Comparison of ENCODE assay signal across 8 cellular contexts in genomic region chr1:220680085-220680687, GRCh38. TPM values are rescaled to one million over a fixed set of nuclear protein-coding genes. Genes with fewer than 3 reads are reported as not detected.
A peak's percentile ranks its signal among the peaks of the same experiment; 100 is the strongest.
DNase-seq lines count a peak whose midpoint lies in the region; ATAC-seq and TF ChIP-seq lines count a peak whose summit lies in the region.

No MANE protein-coding gene starts in this region.

- CTCF ChIA-PET in activated naive CD4-positive, alpha-beta T cell treated with anti-CD3 and anti-CD28 coated beads for 36 hours (lab: Charles Lee) = interaction anchor here (1.1 to 1.5 kb wide), 2 partner anchors 16 to 53 kb away, joined by 3 to 4 read pairs; no protein-coding TSS in a partner anchor

- H3K36me3 ChIP-seq in mucosa of descending colon (ENCODE audit: low read depth) = no peaks in the 10 kb centered on the region

- no peaks in the 10 kb centered on the region for H3K9me3 ChIP-seq in mucosa of descending colon

- ATAC-seq in GM21619 (IDR thresholded peaks at IDR 0.05; ENCODE audit: unreplicated experiment) = peak; percentile 97
- peak; percentile 41 for ATAC-seq in effector memory CD8-positive, alpha-beta T cell (replicated peaks)
- ATAC-seq in mucosa of descending colon = peak; percentile 77

- no peak overlapping the region for H3K4me3 Mint-ChIP-seq in activated naive CD4-positive, alpha-beta T cell treated with anti-CD3 and anti-CD28 coated beads for 36 hours
- no peak overlapping the region for H3K4me3 Mint-ChIP-seq in effector memory CD8-positive, alpha-beta T cell

- H3K27ac Mint-ChIP-seq in activated naive CD4-positive, alpha-beta T cell treated with anti-CD3 and anti-CD28 coated beads for 36 hours = no peak overlapping the region
- no peak overlapping the region for H3K27ac Mint-ChIP-seq in effector memory CD8-positive, alpha-beta T cell

- intact Hi-C loops in activated naive CD4-positive, alpha-beta T cell treated with anti-CD3 and anti-CD28 coated beads for 36 hours (cut with micrococcal nuclease) = loop anchor here (1.0 kb wide), 2 partner anchors 53 to 96 kb away; no protein-coding TSS in a partner anchor
- intact Hi-C loops in mucosa of descending colon (cut with DNase I, micrococcal nuclease) = no loop called here

- H3K4me1 ChIP-seq in mucosa of descending colon (ENCODE audit: low read depth) = no peaks in the 10 kb centered on the region

- H3K9me3 Mint-ChIP-seq in activated naive CD4-positive, alpha-beta T cell treated with anti-CD3 and anti-CD28 coated beads for 36 hours = no peaks in the 10 kb centered on the region
- H3K9me3 Mint-ChIP-seq in effector memory CD8-positive, alpha-beta T cell = no peaks in the 10 kb centered on the region

- no peaks in the 10 kb centered on the region for H3K4me1 Mint-ChIP-seq in activated naive CD4-positive, alpha-beta T cell treated with anti-CD3 and anti-CD28 coated beads for 36 hours (ENCODE audit: low read depth)
- H3K4me1 Mint-ChIP-seq in effector memory CD8-positive, alpha-beta T cell (ENCODE audit: low read depth in 2 of 2) = no peaks in the 10 kb centered on the region

- peak; percentile 9 for DNase-seq in activated naive CD4-positive, alpha-beta T cell treated with anti-CD3 and anti-CD28 coated beads for 36 hours
- no peak for DNase-seq in activated naive CD4-positive, alpha-beta T cell treated with anti-CD3 and anti-CD28 coated beads, Interleukin-2, amount 50 U/mL, for 16 hours
- DNase-seq in HPDE6-E6E7 (ENCODE audit: extremely low spot score) = peak; percentile 50
- DNase-seq in RKO (ENCODE audit: low spot score) = peak; percentile 61
- DNase-seq in effector memory CD8-positive, alpha-beta T cell = no peak
- peak in 1 of 3 donors; percentile 30 for DNase-seq in mucosa of descending colon
- DNase-seq in NCI-H524 treated with DMSO at 0.1 percent for 48 hours (lab: John Stamatoyannopoulos, UW) = no peak

- TF ChIP-seq CTCF in mucosa of descending colon (IDR thresholded peaks at IDR 0.05) = peak; percentile 59

- no peak overlapping the region for H3K4me3 ChIP-seq in mucosa of descending colon

- no peaks in the 10 kb centered on the region for H3K27me3 Mint-ChIP-seq in activated naive CD4-positive, alpha-beta T cell treated with anti-CD3 and anti-CD28 coated beads for 36 hours (ENCODE audit: low read depth)
- peaks cover 0 to 7% of the 10 kb centered on the region in 2 donors for H3K27me3 Mint-ChIP-seq in effector memory CD8-positive, alpha-beta T cell

- no peaks in the 10 kb centered on the region for H3K36me3 Mint-ChIP-seq in activated naive CD4-positive, alpha-beta T cell treated with anti-CD3 and anti-CD28 coated beads for 36 hours (ENCODE audit: low read depth)
- no peaks in the 10 kb centered on the region for H3K36me3 Mint-ChIP-seq in effector memory CD8-positive, alpha-beta T cell (ENCODE audit: insufficient read depth)

RNA-seq across cellular contexts. Expression of gene C1orf115, which starts 10.0 kb away (rescaled TPM):
- total RNA-seq in activated naive CD4-positive, alpha-beta T cell treated with anti-CD3 and anti-CD28 coated beads for 36 hours = 1 to 10 TPM; 1.1 to 1.3 TPM
- 100 to 1,000 TPM in 1 of 3 donors, 10 to 100 TPM in 2; 53.2 to 108 (median 85.2) TPM for total RNA-seq in mucosa of descending colon

Comparison
In these comparisons a context has a peak if more than half of its experiments do, and no peak if none do; other contexts are left out.
1. DNase-seq: peak in activated naive CD4-positive, alpha-beta T cell treated with anti-CD3 and anti-CD28 coated beads for 36 hours (single experiment), HPDE6-E6E7 (single experiment) and RKO (single experiment); none in activated naive CD4-positive, alpha-beta T cell treated with anti-CD3 and anti-CD28 coated beads, Interleukin-2, amount 50 U/mL, for 16 hours (single experiment), effector memory CD8-positive, alpha-beta T cell (0 of 3) and NCI-H524 treated with DMSO at 0.1 percent for 48 hours (single experiment).
2. ATAC-seq: peak in every context shown above with its lines; median percentile 97 in GM21619; 77 in mucosa of descending colon; 41 in effector memory CD8-positive, alpha-beta T cell.
3. RNA of gene C1orf115, which starts 10.0 kb away (total RNA-seq): 53.2 to 108 TPM in mucosa of descending colon; 1.1 to 1.3 TPM in activated naive CD4-positive, alpha-beta T cell treated with anti-CD3 and anti-CD28 coated beads for 36 hours; every median in the first group is over 10 times any median in the second.